14 cellular contexts compared by ENCODE assay signal in the genomic region with DNA sequence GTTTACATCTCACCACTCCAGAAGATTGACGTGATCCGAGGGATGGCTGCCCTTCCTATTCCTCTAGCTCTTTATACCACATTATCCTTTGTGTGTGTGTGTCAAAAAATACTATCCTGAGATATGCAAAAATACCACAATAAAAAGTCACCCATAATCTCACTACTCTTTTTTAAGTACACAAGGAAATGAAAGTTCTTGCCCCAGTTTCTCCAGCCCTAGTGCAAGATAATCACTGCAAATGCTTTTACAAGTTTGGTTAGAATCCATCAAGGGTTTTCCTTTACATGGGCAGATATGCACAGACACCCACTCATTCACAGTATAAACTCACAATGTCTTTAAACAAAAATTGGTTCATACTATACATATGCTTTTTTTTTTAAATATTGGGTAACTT.
"Had no signal": no experiment of that assay in that cellular context is flagged by ENCODE, and none has a peak within 500 bp of the region (broad histone marks: within the 10 kb centered on the region; RNA-seq: fewer than 3 reads in every experiment).

No MANE protein-coding gene starts in this region.

- H3K27me3 ChIP-seq: esophagus muscularis mucosa, right lobe of liver had no signal

- H3K36me3 ChIP-seq: esophagus muscularis mucosa, right lobe of liver had no signal

- H3K9me3 ChIP-seq: esophagus muscularis mucosa, psoas muscle, right lobe of liver had no signal

- ATAC-seq: natural killer cell treated with Interleukin-12 subunit alpha and Interleukin-12 subunit beta and Interleukin-15 and Interleukin-18, amount 100 ng/mL, for 72 hours; psoas muscle; right lobe of liver had no signal

- DNase-seq: activated CD4-positive, alpha-beta memory T cell treated with anti-CD3 and anti-CD28 coated beads for 36 hours; activated CD4-positive, alpha-beta T cell treated with anti-CD3 and anti-CD28 coated beads for 1 hour; activated gamma-delta T cell; activated T-cell treated with anti-CD3 and anti-CD28 coated beads, Interleukin-2, amount 50 U/mL, for 48 hours; dorsolateral prefrontal cortex; foreskin fibroblast; glutamatergic neuron; occipital lobe; psoas muscle; right lobe of liver; stimulated activated naive CD4-positive, alpha-beta T cell; T-helper 9 cell had no signal

- H3K4me1 ChIP-seq: esophagus muscularis mucosa, psoas muscle, right lobe of liver had no signal

- H3K27ac ChIP-seq: dorsolateral prefrontal cortex, esophagus muscularis mucosa, psoas muscle, right lobe of liver had no signal

- H3K4me3 ChIP-seq: dorsolateral prefrontal cortex, esophagus muscularis mucosa, psoas muscle, right lobe of liver had no signal
